ENCODE assay signal across 25 cellular contexts in the genomic region with DNA sequence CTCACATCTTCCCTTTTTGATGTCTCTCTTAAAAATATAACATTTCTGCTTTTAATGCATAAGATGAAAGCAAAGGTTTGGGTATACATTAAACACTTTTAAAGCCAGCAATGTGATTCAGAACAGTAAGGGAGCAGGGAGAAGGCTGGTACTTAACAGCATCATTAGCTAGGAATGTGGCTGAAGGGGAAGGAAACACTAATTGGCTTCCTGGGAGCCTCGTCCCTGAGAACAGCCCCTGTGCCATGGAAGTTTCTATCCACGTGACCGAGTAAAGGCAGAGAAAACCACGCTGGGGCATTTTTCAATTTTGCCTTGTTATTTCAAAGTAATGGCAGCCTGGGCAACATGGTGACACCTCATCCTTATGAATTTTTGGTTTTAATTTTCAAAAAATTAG.
DNase-seq lines count a peak whose midpoint lies in the region; ATAC-seq, FAIRE-seq and TF ChIP-seq lines count a peak whose summit lies in the region.
"Had no signal": no experiment of that assay in that cellular context is flagged by ENCODE, and none has a peak within 500 bp of the region (broad histone marks: within the 10 kb centered on the region; RNA-seq: fewer than 3 reads in every experiment).

No MANE protein-coding gene starts in this region.

- ATAC-seq in GM21825 (IDR thresholded peaks at IDR 0.05; ENCODE audit: unreplicated experiment) (no peak), HG02571 (IDR thresholded peaks at IDR 0.05; ENCODE audit: unreplicated experiment) (no peak), GM23338 (no peak)
- ATAC-seq: activated CD8-positive, alpha-beta T cell treated with anti-CD3 and anti-CD28 coated beads, Interleukin-2, amount 10 ng/mL, durations not matched to agents 7 days and 5 days had no signal

- H4K20me1 ChIP-seq in keratinocyte (ENCODE audit: control insufficient read depth, extremely low read depth, insufficient read depth, low read length) (no peaks in the 10 kb centered on the region), GM23338 (replicated peaks; ENCODE audit: insufficient read depth) (no peaks in the 10 kb centered on the region)

- H3K36me3 Mint-ChIP-seq in GM23338 (ENCODE audit: low read depth) = no peaks in the 10 kb centered on the region

- H3K4me1 ChIP-seq in adipocyte (ENCODE audit: control insufficient read depth, insufficient read depth, low read length) (no peaks in the 10 kb centered on the region), keratinocyte (ENCODE audit: control insufficient read depth, extremely low read depth, insufficient read depth, low read length) (peaks cover 19% of the 10 kb centered on the region), GM23338 (ENCODE audit: insufficient read depth) (no peaks in the 10 kb centered on the region)
- H3K4me1 ChIP-seq: adrenal gland, tibial artery had no signal

- H3K27me3 ChIP-seq in adipocyte (replicated peaks; ENCODE audit: control insufficient read depth, insufficient read depth, low read length) (peaks cover 37% of the 10 kb centered on the region), keratinocyte (ENCODE audit: control insufficient read depth, extremely low read depth, insufficient read depth, low read length) (no peaks in the 10 kb centered on the region), GM23338 (ENCODE audit: insufficient read depth) (no peaks in the 10 kb centered on the region)
- H3K27me3 ChIP-seq: adrenal gland, cardiac muscle cell, right atrium auricular region had no signal

- H3K4me3 ChIP-seq in adipocyte (ENCODE audit: low read length) (no peak overlapping the region), keratinocyte (ENCODE audit: control insufficient read depth in 2 of 3, extremely low read depth in 1 of 3, insufficient read depth in 2 of 3, low read depth in 1 of 3, low read length in 3 of 3) (no peak overlapping the region), retinal pigment epithelial cell (ENCODE audit: low read length) (no peak overlapping the region), GM23338 (no peak overlapping the region)
- H3K4me3 ChIP-seq: adrenal gland, cardiac muscle cell, lung, right atrium auricular region, spleen, tibial artery had no signal

- H3K4me3 Mint-ChIP-seq in GM23338 = no peak overlapping the region
- H3K4me3 Mint-ChIP-seq: activated CD8-positive, alpha-beta T cell treated with anti-CD3 and anti-CD28 coated beads, Interleukin-2, amount 10 ng/mL, durations not matched to agents 7 days and 5 days; activated T-cell treated with anti-CD3 and anti-CD28 coated beads, Interleukin-2, amount 50 U/mL, for 24 hours; stimulated activated naive CD8-positive, alpha-beta T cell treated with anti-CD3 and anti-CD28 coated beads, Interleukin-15, Interleukin-2, amounts not matched to agents 100 ng/mL and 50 ng/mL, for 24 hours had no signal

- peaks cover 7% of the 10 kb centered on the region for H3K9me3 Mint-ChIP-seq in GM23338

- H3F3A ChIP-seq in GM23338 (replicated peaks; ENCODE audit: low read depth) = no peaks in the 10 kb centered on the region

- H3K9ac ChIP-seq in adipocyte (ENCODE audit: low read length) = no peak overlapping the region
- no peak overlapping the region for H3K9ac ChIP-seq in keratinocyte (ENCODE audit: control insufficient read depth, extremely low read depth, insufficient read depth, low read length)

- dilution Hi-C loops in keratinocyte (cut with MboI; ENCODE audit: extremely low pct_ligation_motif_present, low sequenced_read_pairs) = no loop called here

- H3K79me2 ChIP-seq in keratinocyte (ENCODE audit: control insufficient read depth, insufficient read depth, low read length) = no peaks in the 10 kb centered on the region
- no peaks in the 10 kb centered on the region for H3K79me2 ChIP-seq in GM23338 (replicated peaks; ENCODE audit: insufficient read depth)

- H3K9me3 ChIP-seq in adipocyte (ENCODE audit: control insufficient read depth, low read length) (peaks cover 3% of the 10 kb centered on the region), keratinocyte (ENCODE audit: control insufficient read depth, low read depth, low read length) (no peaks in the 10 kb centered on the region)
- H3K9me3 ChIP-seq: adrenal gland had no signal

- H3K4me2 ChIP-seq in keratinocyte (ENCODE audit: control insufficient read depth, extremely low read depth, insufficient read depth, low read depth, low read length) = no peak overlapping the region
- H3K4me2 ChIP-seq in GM23338 = no peak overlapping the region

- peak; percentile 44 for FAIRE-seq in keratinocyte (lab: Jason Lieb, UNC)

- no peaks in the 10 kb centered on the region for H3K9me2 ChIP-seq in GM23338 (ENCODE audit: insufficient read depth)

- no peaks in the 10 kb centered on the region for H3K36me3 ChIP-seq in adipocyte (ENCODE audit: control insufficient read depth, insufficient read depth, low read length, severe bottlenecking)
- no peaks in the 10 kb centered on the region for H3K36me3 ChIP-seq in keratinocyte (ENCODE audit: control insufficient read depth in 2 of 2, extremely low read depth in 1 of 2, insufficient read depth in 2 of 2, low read length in 2 of 2)
- no peaks in the 10 kb centered on the region for H3K36me3 ChIP-seq in GM23338 (ENCODE audit: insufficient read depth)
- H3K36me3 ChIP-seq: adrenal gland, cardiac muscle cell, right atrium auricular region, spleen, tibial artery had no signal

- H2AFZ ChIP-seq in keratinocyte (ENCODE audit: control insufficient read depth, low read length) (no peak overlapping the region), GM23338 (no peak overlapping the region)

- no peak for TF ChIP-seq CTCF in keratinocyte (optimal IDR thresholded peaks at IDR 0.05 in 1 of 3, IDR thresholded peaks at IDR 0.05 in 1 of 3, conservative IDR thresholded peaks at IDR 0.05 in 1 of 3; ENCODE audit: extremely low read depth in 1 of 3, insufficient read depth in 2 of 3, low read length in 3 of 3)
- TF ChIP-seq CTCF in retinal pigment epithelial cell (conservative IDR thresholded peaks at IDR 0.05; ENCODE audit: low read depth, low read length) = no peak
- no peak for TF ChIP-seq CTCF in GM23338 (conservative IDR thresholded peaks at IDR 0.05; ENCODE audit: low read depth in 2 of 2)

- H3K27me3 Mint-ChIP-seq in GM23338 (ENCODE audit: insufficient read depth, low read depth, poor library complexity) = peaks cover 4% of the 10 kb centered on the region

- H3K4me1 Mint-ChIP-seq in GM23338 = no peaks in the 10 kb centered on the region; the same call in 2 of the 3 replicates

- H3K27ac ChIP-seq in keratinocyte (ENCODE audit: control insufficient read depth, insufficient read depth, low read length) = no peak overlapping the region
- H3K27ac ChIP-seq in GM23338 (ENCODE audit: low read depth) = no peak overlapping the region
- H3K27ac ChIP-seq: adrenal gland, cardiac muscle cell, right atrium auricular region, spleen, tibial artery had no signal

- H3K27ac Mint-ChIP-seq in GM23338 = no peak overlapping the region
- H3K27ac Mint-ChIP-seq: activated CD8-positive, alpha-beta T cell treated with anti-CD3 and anti-CD28 coated beads, Interleukin-2, amount 10 ng/mL, durations not matched to agents 7 days and 5 days; activated T-cell treated with anti-CD3 and anti-CD28 coated beads, Interleukin-2, amount 50 U/mL, for 24 hours; stimulated activated naive CD8-positive, alpha-beta T cell treated with anti-CD3 and anti-CD28 coated beads, Interleukin-15, Interleukin-2, amounts not matched to agents 100 ng/mL and 50 ng/mL, for 24 hours had no signal

- H3K9me1 ChIP-seq in keratinocyte (ENCODE audit: control insufficient read depth, extremely low read depth, insufficient read depth, low read length) = peaks cover 2% of the 10 kb centered on the region

- DNase-seq in NCI-H82 (lab: John Stamatoyannopoulos, UW) = peak; percentile 7
- no peak for DNase-seq in NCI-H82 treated with DMSO at 0.1 percent for 48 hours (lab: John Stamatoyannopoulos, UW; ENCODE audit: unreplicated experiment)
- peak; percentile 6 for DNase-seq in adipocyte (ENCODE audit: low read depth)
- no peak for DNase-seq in keratinocyte (ENCODE audit: low read depth, low spot score)
- peak; percentile 87 for DNase-seq in retinal pigment epithelial cell (ENCODE audit: low read depth)
- no peak for DNase-seq in GM23338 (ENCODE audit: low spot score)
- DNase-seq: 8988T; activated CD4-positive, alpha-beta T cell treated with anti-CD3 and anti-CD28 coated beads for 1 hour; activated CD8-positive, alpha-beta T cell treated with anti-CD3 and anti-CD28 coated beads, Interleukin-2, amount 10 ng/mL, durations not matched to agents 7 days and 5 days; activated T-cell treated with anti-CD3 and anti-CD28 coated beads, Interleukin-2, amount 50 U/mL, for 24 hours; DMS79; MM.1S; NCI-H774; SHP77 treated with DMSO at 0.1 percent for 48 hours; spleen; stimulated activated CD4-positive, alpha-beta T cell treated with anti-CD3 and anti-CD28 coated beads, Interleukin-4, amount 100 ng/mL, for 24 hours; SW 1271 had no signal

TF ChIP-seq in GM23338, 12 proteins besides CTCF, POLR2A, EP300 and RAD21 (continues in another document):
- TF ChIP-seq POLR2AphosphoS5 (IDR thresholded peaks at IDR 0.05; ENCODE audit: low read depth) (no peak), EZH2 (IDR thresholded peaks at IDR 0.05; ENCODE audit: low read depth, unreplicated experiment) (no peak)
- TF ChIP-seq, protein P1, sequence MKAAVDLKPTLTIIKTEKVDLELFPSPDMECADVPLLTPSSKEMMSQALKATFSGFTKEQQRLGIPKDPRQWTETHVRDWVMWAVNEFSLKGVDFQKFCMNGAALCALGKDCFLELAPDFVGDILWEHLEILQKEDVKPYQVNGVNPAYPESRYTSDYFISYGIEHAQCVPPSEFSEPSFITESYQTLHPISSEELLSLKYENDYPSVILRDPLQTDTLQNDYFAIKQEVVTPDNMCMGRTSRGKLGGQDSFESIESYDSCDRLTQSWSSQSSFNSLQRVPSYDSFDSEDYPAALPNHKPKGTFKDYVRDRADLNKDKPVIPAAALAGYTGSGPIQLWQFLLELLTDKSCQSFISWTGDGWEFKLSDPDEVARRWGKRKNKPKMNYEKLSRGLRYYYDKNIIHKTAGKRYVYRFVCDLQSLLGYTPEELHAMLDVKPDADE (IDR thresholded peaks at IDR 0.05) = no peak

Comparison
In these comparisons a context has a peak if more than half of its experiments do, and no peak if none do; other contexts are left out.
1. DNase-seq: peak in NCI-H82 (single experiment), adipocyte (single experiment) and retinal pigment epithelial cell (single experiment); none in NCI-H82 treated with DMSO at 0.1 percent for 48 hours (single experiment), keratinocyte (single experiment) and GM23338 (single experiment).